In genomic region chr2:75853441-75853840, GRCh38 we compare ENCODE assay signal across 3 cellular contexts.
A peak's percentile ranks its signal among the peaks of the same experiment; 100 is the strongest.
TF ChIP-seq lines count a peak whose summit lies in the region.

No MANE protein-coding gene starts in this region.

TF ChIP-seq in SK-N-SH treated with all-trans-retinoic acid at 6 μM for 48 hours, 23 proteins besides CTCF, POLR2A, EP300 and RAD21 (continues in another document):
- no peak for TF ChIP-seq ZNF8 (CRISPR knock-in tag; IDR thresholded peaks at IDR 0.05)
- TF ChIP-seq ZNF70 (CRISPR knock-in tag; IDR thresholded peaks at IDR 0.05) = no peak
- TF ChIP-seq CREB5 (CRISPR knock-in tag; IDR thresholded peaks at IDR 0.05; ENCODE audit: low read depth) = peak; percentile 32; the same call in 1 of the 2 replicates
- TF ChIP-seq, protein P1, sequence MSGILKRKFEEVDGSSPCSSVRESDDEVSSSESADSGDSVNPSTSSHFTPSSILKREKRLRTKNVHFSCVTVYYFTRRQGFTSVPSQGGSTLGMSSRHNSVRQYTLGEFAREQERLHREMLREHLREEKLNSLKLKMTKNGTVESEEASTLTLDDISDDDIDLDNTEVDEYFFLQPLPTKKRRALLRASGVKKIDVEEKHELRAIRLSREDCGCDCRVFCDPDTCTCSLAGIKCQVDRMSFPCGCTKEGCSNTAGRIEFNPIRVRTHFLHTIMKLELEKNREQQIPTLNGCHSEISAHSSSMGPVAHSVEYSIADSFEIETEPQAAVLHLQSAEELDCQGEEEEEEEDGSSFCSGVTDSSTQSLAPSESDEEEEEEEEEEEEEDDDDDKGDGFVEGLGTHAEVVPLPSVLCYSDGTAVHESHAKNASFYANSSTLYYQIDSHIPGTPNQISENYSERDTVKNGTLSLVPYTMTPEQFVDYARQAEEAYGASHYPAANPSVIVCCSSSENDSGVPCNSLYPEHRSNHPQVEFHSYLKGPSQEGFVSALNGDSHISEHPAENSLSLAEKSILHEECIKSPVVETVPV (CRISPR knock-in tag; IDR thresholded peaks at IDR 0.05) = no peak
- TF ChIP-seq ISL1 (CRISPR knock-in tag; IDR thresholded peaks at IDR 0.05) = peak; percentile 48; the same call in 1 of the 2 replicates
- no peak for TF ChIP-seq TSHZ2 (CRISPR knock-in tag; IDR thresholded peaks at IDR 0.05)
- TF ChIP-seq GLIS3 (CRISPR knock-in tag; IDR thresholded peaks at IDR 0.05) = no peak
- no peak for TF ChIP-seq BACH2 (CRISPR knock-in tag; IDR thresholded peaks at IDR 0.05; ENCODE audit: borderline replicate concordance)

TF ChIP-seq in SK-N-SH, 30 proteins besides CTCF, POLR2A, EP300 and RAD21:
- TF ChIP-seq RFX5 (IDR thresholded peaks at IDR 0.05; ENCODE audit: low read length) = no peak
- TF ChIP-seq RXRA (IDR thresholded peaks at IDR 0.05; ENCODE audit: borderline replicate concordance, low read depth) = no peak
- no peak for TF ChIP-seq YY1 (IDR thresholded peaks at IDR 0.05; ENCODE audit: low read depth)
- TF ChIP-seq NFIC (IDR thresholded peaks at IDR 0.05; ENCODE audit: borderline replicate concordance) = no peak
- no peak for TF ChIP-seq TEAD4 (IDR thresholded peaks at IDR 0.05; ENCODE audit: borderline replicate concordance, insufficient read depth)
- TF ChIP-seq, protein P2, sequence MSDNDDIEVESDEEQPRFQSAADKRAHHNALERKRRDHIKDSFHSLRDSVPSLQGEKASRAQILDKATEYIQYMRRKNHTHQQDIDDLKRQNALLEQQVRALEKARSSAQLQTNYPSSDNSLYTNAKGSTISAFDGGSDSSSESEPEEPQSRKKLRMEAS (IDR thresholded peaks at IDR 0.05; ENCODE audit: low read depth) = no peak
TF ChIP-seq in SK-N-SH: peak in this region for 0.

TF ChIP-seq in GM23338, 12 proteins besides CTCF, POLR2A, EP300 and RAD21:
- no peak for TF ChIP-seq STAT1 (IDR thresholded peaks at IDR 0.05; ENCODE audit: unreplicated experiment)
- no peak for TF ChIP-seq EZH2phosphoT487 (IDR thresholded peaks at IDR 0.05; ENCODE audit: unreplicated experiment)
- TF ChIP-seq NANOG (IDR thresholded peaks at IDR 0.05; ENCODE audit: borderline replicate concordance) = no peak
- TF ChIP-seq ZNF462 (CRISPR knock-in tag; IDR thresholded peaks at IDR 0.05) = no peak
- TF ChIP-seq ETS1 (IDR thresholded peaks at IDR 0.05) = no peak
- TF ChIP-seq POLR2AphosphoS5 (IDR thresholded peaks at IDR 0.05; ENCODE audit: low read depth) = no peak
- TF ChIP-seq EZH2 (IDR thresholded peaks at IDR 0.05; ENCODE audit: low read depth, unreplicated experiment) = no peak
- TF ChIP-seq, protein P3, sequence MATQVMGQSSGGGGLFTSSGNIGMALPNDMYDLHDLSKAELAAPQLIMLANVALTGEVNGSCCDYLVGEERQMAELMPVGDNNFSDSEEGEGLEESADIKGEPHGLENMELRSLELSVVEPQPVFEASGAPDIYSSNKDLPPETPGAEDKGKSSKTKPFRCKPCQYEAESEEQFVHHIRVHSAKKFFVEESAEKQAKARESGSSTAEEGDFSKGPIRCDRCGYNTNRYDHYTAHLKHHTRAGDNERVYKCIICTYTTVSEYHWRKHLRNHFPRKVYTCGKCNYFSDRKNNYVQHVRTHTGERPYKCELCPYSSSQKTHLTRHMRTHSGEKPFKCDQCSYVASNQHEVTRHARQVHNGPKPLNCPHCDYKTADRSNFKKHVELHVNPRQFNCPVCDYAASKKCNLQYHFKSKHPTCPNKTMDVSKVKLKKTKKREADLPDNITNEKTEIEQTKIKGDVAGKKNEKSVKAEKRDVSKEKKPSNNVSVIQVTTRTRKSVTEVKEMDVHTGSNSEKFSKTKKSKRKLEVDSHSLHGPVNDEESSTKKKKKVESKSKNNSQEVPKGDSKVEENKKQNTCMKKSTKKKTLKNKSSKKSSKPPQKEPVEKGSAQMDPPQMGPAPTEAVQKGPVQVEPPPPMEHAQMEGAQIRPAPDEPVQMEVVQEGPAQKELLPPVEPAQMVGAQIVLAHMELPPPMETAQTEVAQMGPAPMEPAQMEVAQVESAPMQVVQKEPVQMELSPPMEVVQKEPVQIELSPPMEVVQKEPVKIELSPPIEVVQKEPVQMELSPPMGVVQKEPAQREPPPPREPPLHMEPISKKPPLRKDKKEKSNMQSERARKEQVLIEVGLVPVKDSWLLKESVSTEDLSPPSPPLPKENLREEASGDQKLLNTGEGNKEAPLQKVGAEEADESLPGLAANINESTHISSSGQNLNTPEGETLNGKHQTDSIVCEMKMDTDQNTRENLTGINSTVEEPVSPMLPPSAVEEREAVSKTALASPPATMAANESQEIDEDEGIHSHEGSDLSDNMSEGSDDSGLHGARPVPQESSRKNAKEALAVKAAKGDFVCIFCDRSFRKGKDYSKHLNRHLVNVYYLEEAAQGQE (IDR thresholded peaks at IDR 0.05; ENCODE audit: unreplicated experiment) = no peak
- no peak for TF ChIP-seq JUNB (IDR thresholded peaks at IDR 0.05; ENCODE audit: unreplicated experiment)
- TF ChIP-seq CREB1 (CRISPR knock-in tag; IDR thresholded peaks at IDR 0.05; ENCODE audit: low read depth) = no peak
- no peak for TF ChIP-seq ZNF114 (CRISPR knock-in tag; IDR thresholded peaks at IDR 0.05)
- TF ChIP-seq ZNF331 (CRISPR knock-in tag; IDR thresholded peaks at IDR 0.05; ENCODE audit: low read depth) = no peak
